In genomic region chr5:434443-435146, GRCh38 we compare ENCODE assay signal across 16 cellular contexts. TPM values are rescaled to one million over a fixed set of nuclear protein-coding genes. Genes with fewer than 3 reads are reported as not detected.
DNase-seq lines count a peak whose midpoint lies in the region; ATAC-seq, FAIRE-seq and TF ChIP-seq lines count a peak whose summit lies in the region.
"Had no signal": no experiment of that assay in that cellular context is flagged by ENCODE, and none has a peak within 500 bp of the region (broad histone marks: within the 10 kb centered on the region; RNA-seq: fewer than 3 reads in every experiment).

No MANE protein-coding gene starts in this region.

- H3K36me3 ChIP-seq in K562 (ENCODE audit: control insufficient read depth, insufficient read depth, low read length) (no peaks in the 10 kb centered on the region), spleen (peaks cover 0 to 21% (median 0%) of the 10 kb centered on the region in 6 donors)
- H3K36me3 ChIP-seq: BE2C had no signal

- CTCF ChIA-PET in K562 (lab: Yijun Ruan, JAX; ENCODE audit: low intra/inter-chr PET ratio), result no interaction called here

- peak; percentile 6 for TF ChIP-seq POLR2A in NB4 (IDR thresholded peaks at IDR 0.05; ENCODE audit: extremely low read depth, insufficient read length)
- TF ChIP-seq POLR2A in K562 (conservative IDR thresholded peaks at IDR 0.05), result no peak
- no peak for TF ChIP-seq POLR2A in spleen (IDR thresholded peaks at IDR 0.05)

- H3K79me2 ChIP-seq in K562 (ENCODE audit: control insufficient read depth, insufficient read depth, low read length), result no peaks in the 10 kb centered on the region

- no peak for TF ChIP-seq EP300 in K562 (IDR thresholded peaks at IDR 0.05; ENCODE audit: low read length)

- intact Hi-C loops in K562 (cut with micrococcal nuclease), result loop anchor here (5.0 kb wide), 1 partner anchor 247 kb away; no protein-coding TSS in a partner anchor
- intact Hi-C loops in spleen (cut with DNase I; ENCODE audit: low total_unique reads), result loop anchor here (5.0 kb wide), 1 partner anchor 117 kb away; no protein-coding TSS in a partner anchor

- H3K9me1 ChIP-seq in K562 (ENCODE audit: control insufficient read depth, insufficient read depth, low read length), result no peaks in the 10 kb centered on the region

- no TSS peak for BruUV-seq in K562 (replicated peaks; lab: Mats Ljungman, UMichigan)

- peak; percentile 35 for FAIRE-seq in K562 (lab: Jason Lieb, UNC)

- in situ Hi-C loops in K562 (cut with MboI), result loop anchor here (5.0 kb wide), 1 partner anchor 122 kb away; no protein-coding TSS in a partner anchor

- peak overlapping the region in 1 of 2 experiments; percentile 17; a peak in 1 of 4 replicates for H3K9ac ChIP-seq in K562 (ENCODE audit: insufficient read depth in 1 of 2, low read depth in 2 of 2, low read length in 2 of 2)

- H3K9me3 ChIP-seq in K562 (replicated peaks; ENCODE audit: control insufficient read depth, insufficient read depth, low read depth, low read length) (no peaks in the 10 kb centered on the region), spleen (no peaks in the 10 kb centered on the region)
- H3K9me3 ChIP-seq: BE2C had no signal

- TF ChIP-seq CTCF in NB4 (IDR thresholded peaks at IDR 0.05; ENCODE audit: low read depth, low read length) (no peak), K562 (IDR thresholded peaks at IDR 0.05 in 2 of 3, conservative IDR thresholded peaks at IDR 0.05 in 1 of 3; ENCODE audit: insufficient read depth in 2 of 3, low read depth in 1 of 3, low read length in 3 of 3) (no peak), spleen (IDR thresholded peaks at IDR 0.05 in 8 of 11, conservative IDR thresholded peaks at IDR 0.05 in 3 of 11) (no peak)

- no peak overlapping the region for H3K4me2 ChIP-seq in K562 (ENCODE audit: insufficient read depth, low read length)

- H3K27ac ChIP-seq in K562 (ENCODE audit: extremely low read depth, low read depth, low read length) (no peak overlapping the region), spleen (no peak overlapping the region)

- no peaks in the 10 kb centered on the region; the same call in 1 of the 2 replicates for H4K20me1 ChIP-seq in K562 (replicated peaks; ENCODE audit: control insufficient read depth, insufficient read depth, low read length)

- H3K27me3 ChIP-seq in K562 (ENCODE audit: control insufficient read depth in 2 of 2, insufficient read depth in 2 of 2, low read length in 2 of 2) (peaks cover 40 to 73% of the 10 kb centered on the region in 2 experiments), spleen (replicated peaks in 1 of 7) (peaks cover 0 to 19% (median 0%) of the 10 kb centered on the region in 7 donors)
- H3K27me3 ChIP-seq: BE2C had no signal

- 7% methylated on average over 26 of the region's 26 CpGs for WGBS in K562 (ENCODE audit: insufficient coverage, low coverage, missing lambda C conversion rate)
- WGBS in spleen, 5 donors, result 87 to 94% (median 90%) methylated on average over 16 to 26 of the region's 26 CpGs

- ATAC-seq in K562, result no peak
- no peak for ATAC-seq in HG03378 (IDR thresholded peaks at IDR 0.05; ENCODE audit: unreplicated experiment)
- ATAC-seq: Right ventricle myocardium inferior had no signal

- DNase-seq in NB4 (ENCODE audit: low read depth), result no peak
- DNase-seq in K562 (ENCODE audit: extremely low read depth in 1 of 4, low spot score in 3 of 4), result no peak
- peak; percentile 52 for DNase-seq in myocyte (ENCODE audit: low read depth)
- peak; percentile 71 for DNase-seq in spleen
- no peak for DNase-seq in UCSD-AML1 (lab: John Stamatoyannopoulos, UW; ENCODE audit: unreplicated experiment)
- DNase-seq in DMS79 (lab: John Stamatoyannopoulos, UW), result no peak
- DNase-seq: BE2C, Karpas-422, MM.1S, NCI-H1417, NCI-H2029, NCI-H2171 treated with DMSO at 0.1 percent for 48 hours, NCI-H510A, NCI-H82 had no signal

- H3K4me3 ChIP-seq in NB4 (ENCODE audit: low read depth, low read length), result no peak overlapping the region
- no peak overlapping the region for H3K4me3 ChIP-seq in K562
- no peak overlapping the region for H3K4me3 ChIP-seq in spleen

- no peak overlapping the region for H2AFZ ChIP-seq in K562 (ENCODE audit: low read depth, low read length)

- POLR2A ChIA-PET in K562 (lab: Yijun Ruan, JAX), result interaction anchor here (1.0 kb wide), 2 partner anchors 11 to 13 kb away, joined by 3 to 4 read pairs; no protein-coding TSS in a partner anchor

- no peak for TF ChIP-seq RAD21 in K562 (CRISPR knock-in tag; conservative IDR thresholded peaks at IDR 0.05 in 1 of 2, IDR thresholded peaks at IDR 0.05 in 1 of 2)

- H3K4me1 ChIP-seq in K562 (replicated peaks in 1 of 2; ENCODE audit: control insufficient read depth in 2 of 2, insufficient read depth in 2 of 2, low read length in 2 of 2) (peaks cover 0 to 54% of the 10 kb centered on the region in 2 experiments; a peak in 2 of 5 replicates), spleen (no peaks in the 10 kb centered on the region)
- H3K4me1 ChIP-seq: BE2C had no signal

TF ChIP-seq in K562, 482 proteins besides CTCF, POLR2A, EP300 and RAD21:
- TF ChIP-seq ZC3H8 (IDR thresholded peaks at IDR 0.05) (no peak), NRF1 (conservative IDR thresholded peaks at IDR 0.05 in 1 of 2, IDR thresholded peaks at IDR 0.05 in 1 of 2) (peak; percentile 64 to 66)

RNA-seq across cellular contexts. Expression of gene EXOC3, which starts 8.4 kb away (rescaled TPM):
- total RNA-seq in K562 (2011; cell fraction: chromatin; rRNA removed; ENCODE audit: low replicate concordance), result 103 and 177 TPM in 2 replicates
- total RNA-seq in K562 (2011; cell fraction: nucleolus; rRNA removed), result 66.8 and 69.0 TPM in 2 replicates
- 75.2 and 79.0 TPM in 2 replicates for total RNA-seq in K562 (2011; cell fraction: nucleoplasm; rRNA removed)
- 22.4 and 27.5 TPM in 2 replicates for total RNA-seq in K562 (2014; rRNA removed)
- 13.9 and 16.5 TPM in 2 replicates for total RNA-seq in K562 (2014; rRNA removed; fragmentation: Illumina TruSeq; extraction: Trizol)
- total RNA-seq in K562 (2015; rRNA removed; fragmentation: Illumina TruSeq; extraction: Trizol), result 22.4 and 22.9 TPM in 2 replicates
- 41.0 and 41.9 TPM in 2 replicates for total RNA-seq in K562 (2021)
- 15.5 and 18.8 TPM in 2 replicates for polyA plus RNA-seq in K562 (2011; rRNA removed)
- 12.0 and 15.7 TPM in 2 replicates for polyA plus RNA-seq in K562 (2011; cell fraction: cytosol; rRNA removed)
- 37.6 and 54.4 TPM in 2 replicates for polyA plus RNA-seq in K562 (2011; cell fraction: nucleus; rRNA removed)
- polyA plus RNA-seq in K562 (2012), result 34.5 and 78.0 TPM in 2 replicates
- 22.9 and 25.8 TPM in 2 replicates for polyA plus RNA-seq in K562 (2014; fragmentation: Illumina TruSeq; extraction: Trizol)
- 1 to 10 TPM; 1.4 to 3.7 TPM for polyA plus RNA-seq in K562 (2014; fragmentation: Nextera tagmentation; extraction: Ambion mirVana)
- polyA plus RNA-seq in K562 (2014; rRNA removed), result 25.6 and 26.4 TPM in 2 replicates
- polyA minus RNA-seq in K562 (2011; rRNA and poly(A)+ RNA removed), result 13.4 and 17.1 TPM in 2 replicates
- 14.6 and 14.7 TPM in 2 replicates for polyA minus RNA-seq in K562 (2011; cell fraction: cytosol; rRNA and poly(A)+ RNA removed)
- polyA minus RNA-seq in K562 (2011; cell fraction: nucleus; rRNA and poly(A)+ RNA removed), result 18.3 and 25.2 TPM in 2 replicates
- total RNA-seq in myocyte, result 67.8 and 71.0 TPM in 2 replicates
- 58.6 TPM for polyA plus RNA-seq in myocyte (2012)
- total RNA-seq in spleen, result 10 to 100 TPM; 61.5 to 87.0 (median 77.5) TPM
- 10 to 100 TPM; 22.7 to 62.0 (median 57.8) TPM for polyA plus RNA-seq in spleen

Comparison
In these comparisons a context has a peak if more than half of its experiments do, and no peak if none do; other contexts are left out.
1. DNase-seq: peak in myocyte (single experiment) and spleen (single experiment); none in NB4 (single experiment), K562 (0 of 4), UCSD-AML1 (single experiment) and DMS79 (single experiment).